24 cellular contexts compared by ENCODE assay signal in genomic region chr1:101929343-101929742, GRCh38.
"Had no signal": no experiment of that assay in that cellular context is flagged by ENCODE, and none has a peak within 500 bp of the region (broad histone marks: within the 10 kb centered on the region; RNA-seq: fewer than 3 reads in every experiment).

No MANE protein-coding gene starts in this region.

- H3K4me3 Mint-ChIP-seq: activated CD4-positive, alpha-beta T cell treated with anti-CD3 and anti-CD28 coated beads, Interleukin-2, amount 10 ng/mL, durations not matched to agents 7 days and 5 days; activated naive CD8-positive, alpha-beta T cell; activated T-cell treated with anti-CD3 and anti-CD28 coated beads, Interleukin-2, amount 50 U/mL, for 24 hours; activated T-helper 17 cell treated with anti-CD3 and anti-CD28 coated beads, Interleukin-2, amount 50 U/mL, for 72 hours; naive thymus-derived CD8-positive, alpha-beta T cell; neural progenitor cell; stimulated activated naive B cell treated with anti-CD40 and anti-IgM and Interleukin-4, amounts not matched to agents 10 μg/mL and 1 μg/mL and 100 μg/mL, for 72 hours had no signal

- H3K27me3 Mint-ChIP-seq: activated CD4-positive, alpha-beta T cell treated with anti-CD3 and anti-CD28 coated beads, Interleukin-2, amount 10 ng/mL, durations not matched to agents 7 days and 5 days; activated T-cell treated with anti-CD3 and anti-CD28 coated beads, Interleukin-2, amount 50 U/mL, for 24 hours; activated T-helper 17 cell treated with anti-CD3 and anti-CD28 coated beads, Interleukin-2, amount 50 U/mL, for 72 hours; stimulated activated naive B cell treated with anti-CD40 and anti-IgM and Interleukin-4, amounts not matched to agents 10 μg/mL and 1 μg/mL and 100 μg/mL, for 72 hours had no signal

- H3K36me3 Mint-ChIP-seq: activated naive CD8-positive, alpha-beta T cell; stimulated activated naive B cell treated with anti-CD40 and anti-IgM and Interleukin-4, amounts not matched to agents 10 μg/mL and 1 μg/mL and 100 μg/mL, for 72 hours had no signal

- H3K27ac Mint-ChIP-seq: activated CD4-positive, alpha-beta T cell treated with anti-CD3 and anti-CD28 coated beads, Interleukin-2, amount 10 ng/mL, durations not matched to agents 7 days and 5 days; activated naive CD8-positive, alpha-beta T cell; activated T-cell treated with anti-CD3 and anti-CD28 coated beads, Interleukin-2, amount 50 U/mL, for 24 hours; activated T-helper 17 cell treated with anti-CD3 and anti-CD28 coated beads, Interleukin-2, amount 50 U/mL, for 72 hours; naive thymus-derived CD8-positive, alpha-beta T cell; stimulated activated naive B cell treated with anti-CD40 and anti-IgM and Interleukin-4, amounts not matched to agents 10 μg/mL and 1 μg/mL and 100 μg/mL, for 72 hours had no signal

- DNase-seq: activated CD4-positive, alpha-beta T cell treated with anti-CD3 and anti-CD28 coated beads, Interleukin-2, amount 10 ng/mL, durations not matched to agents 7 days and 5 days; activated CD4-positive, CD25-positive, alpha-beta regulatory T cell treated with anti-CD3 and anti-CD28 coated beads, Interleukin-2, amount 50 U/mL, for 72 hours; activated T-cell treated with anti-CD3 and anti-CD28 coated beads, Interleukin-2, amount 50 U/mL, for 24 hours; adrenal gland; central memory CD4-positive, alpha-beta T cell; dermis blood vessel endothelial cell; effector CD8-positive, alpha-beta T cell; erythroblast; foreskin keratinocyte; kidney; lower lobe of right lung; mesendoderm; naive thymus-derived CD8-positive, alpha-beta T cell; posterior cingulate gyrus; small intestine; stimulated activated CD4-positive, alpha-beta T cell treated with anti-CD3 and anti-CD28 coated beads, Interleukin-2, amount 100 ng/mL, for 24 hours; stimulated activated naive B cell treated with anti-CD40 and anti-IgM and Interleukin-4, amounts not matched to agents 10 μg/mL and 1 μg/mL and 100 μg/mL, for 72 hours; transverse colon; WERI-Rb-1 had no signal

- ATAC-seq: activated T-helper 17 cell treated with anti-CD3 and anti-CD28 coated beads, Interleukin-2, amount 50 U/mL, for 72 hours; foreskin keratinocyte; left lobe of liver; lower lobe of right lung; naive thymus-derived CD8-positive, alpha-beta T cell; sciatic nerve; stimulated activated naive B cell treated with anti-CD40 and anti-IgM and Interleukin-4, amounts not matched to agents 10 μg/mL and 1 μg/mL and 100 μg/mL, for 72 hours had no signal

- H3K9me3 Mint-ChIP-seq: activated CD4-positive, alpha-beta T cell treated with anti-CD3 and anti-CD28 coated beads, Interleukin-2, amount 10 ng/mL, durations not matched to agents 7 days and 5 days; activated T-helper 17 cell treated with anti-CD3 and anti-CD28 coated beads, Interleukin-2, amount 50 U/mL, for 72 hours; stimulated activated naive B cell treated with anti-CD40 and anti-IgM and Interleukin-4, amounts not matched to agents 10 μg/mL and 1 μg/mL and 100 μg/mL, for 72 hours had no signal

- H3K4me1 Mint-ChIP-seq: activated CD4-positive, alpha-beta T cell treated with anti-CD3 and anti-CD28 coated beads, Interleukin-2, amount 10 ng/mL, durations not matched to agents 7 days and 5 days; activated T-helper 17 cell treated with anti-CD3 and anti-CD28 coated beads, Interleukin-2, amount 50 U/mL, for 72 hours; naive thymus-derived CD8-positive, alpha-beta T cell; stimulated activated naive B cell treated with anti-CD40 and anti-IgM and Interleukin-4, amounts not matched to agents 10 μg/mL and 1 μg/mL and 100 μg/mL, for 72 hours had no signal
